ENCODE assay signal across 2 cellular contexts in the genomic region with DNA sequence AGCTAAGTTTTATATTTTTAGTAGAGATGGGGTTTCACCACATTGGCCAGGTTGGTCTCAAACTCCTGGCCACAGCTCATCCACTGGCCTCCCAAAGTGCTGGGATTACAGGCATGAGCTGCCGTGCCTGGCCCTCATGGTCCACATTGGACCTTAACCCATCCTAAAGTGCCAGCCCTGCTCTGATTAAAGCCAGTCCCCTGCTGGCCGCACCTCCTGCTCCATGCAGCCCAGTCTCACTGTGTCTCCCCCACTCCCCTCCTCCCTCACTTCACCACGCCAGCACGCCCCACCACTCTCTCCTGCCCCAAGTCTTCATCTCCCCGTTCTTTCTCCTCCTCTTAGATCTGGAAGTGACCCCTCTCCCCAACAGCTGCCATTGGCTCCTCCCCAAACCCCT.
TF ChIP-seq lines count a peak whose summit lies in the region.

No MANE protein-coding gene starts in this region.

TF ChIP-seq in A549, 52 proteins besides CTCF, POLR2A, EP300 and RAD21 (continued from another document):
- TF ChIP-seq MAZ (IDR thresholded peaks at IDR 0.05; ENCODE audit: borderline replicate concordance, low read depth, low read length) (no peak), NPAS2 (CRISPR knock-in tag; IDR thresholded peaks at IDR 0.05; ENCODE audit: borderline replicate concordance) (no peak), FOSL2 (IDR thresholded peaks at IDR 0.05) (no peak), FOSL2 (CRISPR knock-in tag; IDR thresholded peaks at IDR 0.05) (no peak), JUNB (IDR thresholded peaks at IDR 0.05) (no peak), FOSB (CRISPR knock-in tag; IDR thresholded peaks at IDR 0.05) (no peak), ZFP36 (IDR thresholded peaks at IDR 0.05; ENCODE audit: borderline replicate concordance, partially characterized antibody) (no peak), CEBPB (IDR thresholded peaks at IDR 0.05) (no peak), EHF (CRISPR knock-in tag; IDR thresholded peaks at IDR 0.05) (no peak), MYC (IDR thresholded peaks at IDR 0.05; ENCODE audit: borderline replicate concordance, low read length) (no peak), HES2 (IDR thresholded peaks at IDR 0.05) (no peak), JUN (IDR thresholded peaks at IDR 0.05) (no peak), HEYL (CRISPR knock-in tag; IDR thresholded peaks at IDR 0.05) (no peak), RARB (CRISPR knock-in tag; IDR thresholded peaks at IDR 0.05) (no peak), ESRRA (IDR thresholded peaks at IDR 0.05; ENCODE audit: borderline replicate concordance, low read length) (no peak)
- TF ChIP-seq, protein P1, sequence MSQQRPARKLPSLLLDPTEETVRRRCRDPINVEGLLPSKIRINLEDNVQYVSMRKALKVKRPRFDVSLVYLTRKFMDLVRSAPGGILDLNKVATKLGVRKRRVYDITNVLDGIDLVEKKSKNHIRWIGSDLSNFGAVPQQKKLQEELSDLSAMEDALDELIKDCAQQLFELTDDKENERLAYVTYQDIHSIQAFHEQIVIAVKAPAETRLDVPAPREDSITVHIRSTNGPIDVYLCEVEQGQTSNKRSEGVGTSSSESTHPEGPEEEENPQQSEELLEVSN (IDR thresholded peaks at IDR 0.05; ENCODE audit: borderline replicate concordance, low read depth): no peak

TF ChIP-seq in GM23338, 12 proteins besides CTCF, POLR2A, EP300 and RAD21 (continued from another document):
- TF ChIP-seq ZNF462 (CRISPR knock-in tag; IDR thresholded peaks at IDR 0.05): no peak
